ENCODE assay signal across 10 cellular contexts in the genomic region with DNA sequence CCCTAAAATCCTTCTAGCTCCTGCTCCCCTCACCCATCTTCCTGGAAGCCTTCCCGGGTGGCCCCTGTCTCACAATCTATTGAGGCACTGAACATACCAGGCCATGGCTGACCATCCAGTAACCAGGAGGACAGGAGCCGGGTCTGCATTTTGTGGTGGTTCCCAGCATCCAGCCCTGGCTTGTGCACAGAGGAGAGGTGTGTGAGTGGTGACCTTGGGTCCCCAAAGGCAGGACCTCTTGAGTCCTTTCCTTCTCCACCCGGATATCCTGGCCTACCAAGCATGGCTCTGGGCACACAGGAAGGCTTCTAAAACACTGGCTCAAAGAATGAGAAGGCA. TPM values are rescaled to one million over a fixed set of nuclear protein-coding genes. Genes with fewer than 3 reads are reported as not detected.
DNase-seq lines count a peak whose midpoint lies in the region; ATAC-seq, FAIRE-seq and TF ChIP-seq lines count a peak whose summit lies in the region.
"Had no signal": no experiment of that assay in that cellular context is flagged by ENCODE, and none has a peak within 500 bp of the region (broad histone marks: within the 10 kb centered on the region; RNA-seq: fewer than 3 reads in every experiment).

No MANE protein-coding gene starts in this region.

- TF ChIP-seq CTCF in liver (IDR thresholded peaks at IDR 0.05; ENCODE audit: low read depth, low read length, missing input control) (no peak), HepG2 (CRISPR knock-in tag; IDR thresholded peaks at IDR 0.05) (no peak), astrocyte (IDR thresholded peaks at IDR 0.05; ENCODE audit: insufficient read depth, low read depth, low read length) (no peak), endodermal cell (conservative IDR thresholded peaks at IDR 0.05) (no peak)

- H3K27me3 ChIP-seq in liver (ENCODE audit: control insufficient read depth in 4 of 4, insufficient read depth in 4 of 4, low read length in 3 of 4) (no peaks in the 10 kb centered on the region), HepG2 (ENCODE audit: control insufficient read depth in 1 of 2, insufficient read depth in 2 of 2, low read length in 2 of 2) (no peaks in the 10 kb centered on the region), astrocyte (ENCODE audit: insufficient read depth, low read length) (no peaks in the 10 kb centered on the region), endodermal cell (ENCODE audit: control insufficient read depth, insufficient read depth, low read length, poor library complexity, severe bottlenecking) (no peaks in the 10 kb centered on the region)

- H3K27me3 Mint-ChIP-seq in astrocyte (ENCODE audit: low read depth, unreplicated experiment), result no peaks in the 10 kb centered on the region
- H3K27me3 Mint-ChIP-seq in naive B cell, result no peaks in the 10 kb centered on the region
- no peaks in the 10 kb centered on the region for H3K27me3 Mint-ChIP-seq in endodermal cell (ENCODE audit: insufficient read depth)

- intact Hi-C loops in HepG2 (cut with micrococcal nuclease; ENCODE audit: unreplicated experiment), result no loop called here

- H3K9ac ChIP-seq in liver (ENCODE audit: low read depth in 1 of 2, low read length in 2 of 2) (no peak overlapping the region), HepG2 (ENCODE audit: insufficient read depth, low read depth, low read length) (no peak overlapping the region), astrocyte (ENCODE audit: low read length) (peak overlapping the region; percentile 76), endodermal cell (ENCODE audit: extremely low read depth, low read length, poor library complexity, severe bottlenecking) (no peak overlapping the region)

- H3K9me3 Mint-ChIP-seq in astrocyte (ENCODE audit: unreplicated experiment) (no peaks in the 10 kb centered on the region), naive B cell (no peaks in the 10 kb centered on the region), endodermal cell (no peaks in the 10 kb centered on the region)

- H3K27ac Mint-ChIP-seq in astrocyte (ENCODE audit: unreplicated experiment), result peak overlapping the region; percentile 26
- peak overlapping the region; percentile 94 to 100 (median 100) for H3K27ac Mint-ChIP-seq in naive B cell
- H3K27ac Mint-ChIP-seq in endodermal cell, result no peak overlapping the region

- in situ Hi-C loops in HepG2 (cut with HindIII; ENCODE audit: extremely low pct_ligation_motif_present, low pct_unique_long_range_greater_than_20kb), result loop anchor here (10.0 kb wide), 1 partner anchor 245 kb away; a partner anchor contains a TSS

- no peak for TF ChIP-seq RAD21 in liver (IDR thresholded peaks at IDR 0.05)
- TF ChIP-seq RAD21 in HepG2 (CRISPR knock-in tag; IDR thresholded peaks at IDR 0.05), result no peak

- TF ChIP-seq EP300 in HepG2 (IDR thresholded peaks at IDR 0.05; ENCODE audit: low read depth in 2 of 2, low read length in 2 of 2) (no peak), HepG2 (CRISPR knock-in tag; IDR thresholded peaks at IDR 0.05; ENCODE audit: borderline replicate concordance) (no peak)

- H3K36me3 Mint-ChIP-seq in astrocyte (ENCODE audit: low read depth, unreplicated experiment), result peaks cover 3% of the 10 kb centered on the region
- peaks cover 0 to 11% of the 10 kb centered on the region in 2 donors for H3K36me3 Mint-ChIP-seq in naive B cell
- H3K36me3 Mint-ChIP-seq in endodermal cell (ENCODE audit: low read depth), result peaks cover 7% of the 10 kb centered on the region

- CTCF ChIA-PET in HepG2 (lab: Yijun Ruan, JAX; ENCODE audit: low intra/inter-chr PET ratio, low total read pairs), result no interaction called here

- FAIRE-seq in HepG2 (lab: Jason Lieb, UNC) (no peak), astrocyte (lab: Jason Lieb, UNC) (no peak)

- H3K27ac ChIP-seq in liver (ENCODE audit: low read depth in 1 of 2, low read length in 2 of 2), result peak overlapping the region; percentile 48 to 49
- H3K27ac ChIP-seq in HepG2 (ENCODE audit: extremely low read length, insufficient read depth, low read length), result no peak overlapping the region
- H3K27ac ChIP-seq in astrocyte (ENCODE audit: low read depth, low read length), result peak overlapping the region; percentile 85
- no peak overlapping the region for H3K27ac ChIP-seq in endodermal cell (ENCODE audit: low read depth, low read length)

- no peaks in the 10 kb centered on the region for H3K36me3 ChIP-seq in liver (ENCODE audit: control insufficient read depth in 4 of 4, insufficient read depth in 3 of 4, low read depth in 1 of 4, low read length in 3 of 4)
- H3K36me3 ChIP-seq in HepG2 (replicated peaks in 1 of 2; ENCODE audit: control insufficient read depth in 1 of 2, insufficient read depth in 2 of 2, low read length in 2 of 2), result peaks cover 8 to 28% of the 10 kb centered on the region in 2 experiments; a peak in 4 of 5 replicates
- no peaks in the 10 kb centered on the region for H3K36me3 ChIP-seq in astrocyte (ENCODE audit: insufficient read depth, low read length)
- H3K36me3 ChIP-seq in endodermal cell (ENCODE audit: control insufficient read depth, insufficient read depth, low read length), result peaks cover 15% of the 10 kb centered on the region

- no peaks in the 10 kb centered on the region for H3K9me3 ChIP-seq in liver (ENCODE audit: control insufficient read depth in 4 of 4, low read length in 3 of 4)
- H3K9me3 ChIP-seq in HepG2 (ENCODE audit: low read length), result no peaks in the 10 kb centered on the region
- H3K9me3 ChIP-seq in astrocyte (ENCODE audit: insufficient read depth, low read depth, low read length), result no peaks in the 10 kb centered on the region
- H3K9me3 ChIP-seq in endodermal cell (ENCODE audit: control insufficient read depth, low read length), result no peaks in the 10 kb centered on the region

- POLR2A ChIA-PET in HepG2 (lab: Yijun Ruan, JAX), result interaction anchor here (1.7 kb wide), 1 partner anchor 10 kb away, joined by 3 read pairs; no protein-coding TSS in a partner anchor

- H3K4me2 ChIP-seq in HepG2 (ENCODE audit: low read depth, low read length), result no peak overlapping the region
- peak overlapping the region; percentile 71 for H3K4me2 ChIP-seq in astrocyte (ENCODE audit: low read length)

- peaks cover 39% of the 10 kb centered on the region for H3K4me1 Mint-ChIP-seq in astrocyte (ENCODE audit: low read depth, unreplicated experiment)
- peaks cover 72 to 94% (median 91%) of the 10 kb centered on the region in 3 donors for H3K4me1 Mint-ChIP-seq in naive B cell
- H3K4me1 Mint-ChIP-seq in endodermal cell, result peaks cover 14% of the 10 kb centered on the region

- no TSS peak for BruUV-seq in HepG2 (replicated peaks; lab: Mats Ljungman, UMichigan)

- DNase-seq in HepG2 (ENCODE audit: low spot score) (no peak), astrocyte (ENCODE audit: low read depth) (no peak), naive B cell (no peak), NCI-H2196 (lab: John Stamatoyannopoulos, UW; ENCODE audit: unreplicated experiment) (no peak), DMS153 (lab: John Stamatoyannopoulos, UW) (no peak), SK-N-DZ (ENCODE audit: low spot score) (no peak), endodermal cell (no peak)
- DNase-seq: NCI-H69 had no signal

- 42% methylated on average over 3 of the region's 3 CpGs for WGBS in liver
- WGBS in HepG2 (ENCODE audit: low lambda C conversion rate), result 78% methylated on average over 3 of the region's 3 CpGs
- WGBS in endodermal cell (ENCODE audit: insufficient coverage in 1 of 2, insufficient read length in 1 of 2), 2 experiments, result 85 to 95% methylated on average over 3 of the region's 3 CpGs

- ATAC-seq in HepG2 (no peak), naive B cell (ENCODE audit: low read depth in 2 of 2) (no peak)

- TF ChIP-seq POLR2A in HepG2 (IDR thresholded peaks at IDR 0.05; ENCODE audit: insufficient read depth in 1 of 2, low read depth in 2 of 2, low read length in 2 of 2), result no peak

- H3K4me3 ChIP-seq in liver (ENCODE audit: low read depth in 1 of 3, low read length in 3 of 3), result no peak overlapping the region
- no peak overlapping the region for H3K4me3 ChIP-seq in HepG2 (replicated peaks in 1 of 3; ENCODE audit: insufficient read depth in 1 of 3, low read depth in 2 of 3, low read length in 3 of 3)
- no peak overlapping the region for H3K4me3 ChIP-seq in astrocyte (ENCODE audit: insufficient read depth, low read depth, low read length)
- H3K4me3 ChIP-seq in endodermal cell (ENCODE audit: low read length), result no peak overlapping the region

- H3K79me2 ChIP-seq in HepG2 (ENCODE audit: insufficient read depth, low read length), result peaks cover 45% of the 10 kb centered on the region
- H3K79me2 ChIP-seq in astrocyte (ENCODE audit: insufficient read depth, low read length), result peaks cover 94% of the 10 kb centered on the region

- H3K4me3 Mint-ChIP-seq in astrocyte (ENCODE audit: unreplicated experiment) (no peak overlapping the region), naive B cell (peak overlapping the region; percentile 88 to 99 (median 96)), endodermal cell (no peak overlapping the region)

- H2AFZ ChIP-seq in HepG2 (ENCODE audit: low read length) (no peak overlapping the region), astrocyte (ENCODE audit: low read depth, low read length) (no peak overlapping the region)

- H3K4me1 ChIP-seq in liver (ENCODE audit: control insufficient read depth in 4 of 4, insufficient read depth in 4 of 4, low read length in 3 of 4) (peaks cover 13 to 78% (median 47%) of the 10 kb centered on the region in 4 donors), HepG2 (ENCODE audit: insufficient read depth, low read length) (peaks cover 31% of the 10 kb centered on the region), astrocyte (ENCODE audit: insufficient read depth, low read length) (peaks cover 69% of the 10 kb centered on the region), endodermal cell (ENCODE audit: control insufficient read depth, insufficient read depth, low read length) (no peaks in the 10 kb centered on the region)

- H4K20me1 ChIP-seq in HepG2 (ENCODE audit: insufficient read depth, low read length), result peaks cover 27% of the 10 kb centered on the region; the same call in 1 of the 2 replicates
- peaks cover 94% of the 10 kb centered on the region for H4K20me1 ChIP-seq in astrocyte (ENCODE audit: insufficient read depth, low read length)

RNA-seq across cellular contexts. Expression of a gene that starts 7.8 kb away (rescaled TPM):
- 10 to 100 TPM; 19.0 to 41.7 TPM for total RNA-seq in liver
- 10 to 100 TPM in 1 of 2 donors, 1 to 10 TPM in 1; 6.9 to 29.3 TPM for polyA plus RNA-seq in liver
- total RNA-seq in HepG2 (2016; rRNA removed; fragmentation: Illumina TruSeq; extraction: Trizol), result 20.6 and 21.3 TPM in 2 replicates
- 8.5 and 9.2 TPM in 2 replicates for total RNA-seq in HepG2 (2016; cell fraction: cytosol; rRNA removed; fragmentation: Illumina TruSeq; extraction: Trizol; ENCODE audit: low read depth)
- total RNA-seq in HepG2 (2016; cell fraction: insoluble cytoplasmic fraction; rRNA removed; fragmentation: Illumina TruSeq; extraction: Trizol), result 17.5 and 21.5 TPM in 2 replicates
- total RNA-seq in HepG2 (2016; cell fraction: membrane; rRNA removed; fragmentation: Illumina TruSeq; extraction: Trizol), result 24.6 and 31.5 TPM in 2 replicates
- 22.6 and 23.4 TPM in 2 replicates for total RNA-seq in HepG2 (2016; cell fraction: nucleus; rRNA removed; fragmentation: Illumina TruSeq; extraction: Trizol)
- polyA plus RNA-seq in HepG2 (2011; rRNA removed), result 12.5 and 18.8 TPM in 2 replicates
- polyA plus RNA-seq in HepG2 (2011; cell fraction: cytosol; rRNA removed), result 13.9 and 14.0 TPM in 2 replicates
- 67.4 and 72.0 TPM in 2 replicates for polyA plus RNA-seq in HepG2 (2011; cell fraction: nucleus; rRNA removed)
- 26.5 and 39.5 TPM in 2 replicates for polyA plus RNA-seq in HepG2 (2012)
- polyA plus RNA-seq in HepG2 (2016; cell fraction: cytosol; fragmentation: Illumina TruSeq; extraction: Trizol; ENCODE audit: low read depth), result 10.3 and 12.4 TPM in 2 replicates
- 42.9 and 49.6 TPM in 2 replicates for polyA plus RNA-seq in HepG2 (2016; cell fraction: insoluble cytoplasmic fraction; fragmentation: Illumina TruSeq; extraction: Trizol; ENCODE audit: low read depth)
- 24.4 and 34.3 TPM in 2 replicates for polyA plus RNA-seq in HepG2 (2016; cell fraction: membrane; fragmentation: Illumina TruSeq; extraction: Trizol; ENCODE audit: low read depth)
- 80.5 and 84.1 TPM in 2 replicates for polyA plus RNA-seq in HepG2 (2016; cell fraction: nucleus; fragmentation: Illumina TruSeq; extraction: Trizol; ENCODE audit: insufficient read depth, low read depth)
- 34.0 and 51.8 TPM in 2 replicates for polyA minus RNA-seq in HepG2 (2011; rRNA and poly(A)+ RNA removed; ENCODE audit: low replicate concordance)
- polyA minus RNA-seq in HepG2 (2011; cell fraction: cytosol; rRNA and poly(A)+ RNA removed), result 19.3 and 20.3 TPM in 2 replicates
- polyA minus RNA-seq in HepG2 (2011; cell fraction: nucleus; rRNA and poly(A)+ RNA removed), result 23.4 and 28.1 TPM in 2 replicates
- total RNA-seq in astrocyte, result 45.4 and 49.8 TPM in 2 replicates
- 100 to 1,000 TPM; 176 to 273 (median 216) TPM for polyA plus RNA-seq in naive B cell (ENCODE audit: low read depth in 6 of 6)
- polyA plus RNA-seq in SK-N-DZ (2014; cell fraction: cytosol; rRNA removed), result 47.3 and 50.9 TPM in 2 replicates
- polyA plus RNA-seq in SK-N-DZ (2014; cell fraction: nucleus; rRNA removed), result 87.5 and 113 TPM in 2 replicates
- 10 to 100 TPM; 64.3 to 68.5 TPM for total RNA-seq in endodermal cell
- 47.2 TPM for polyA plus RNA-seq in endodermal cell (2013, experiment 1 of 2)
- 45.1 TPM for polyA plus RNA-seq in endodermal cell (2013, experiment 2 of 2)

RNA-seq across cellular contexts. Expression of a gene that starts 22.9 kb away (rescaled TPM):
- total RNA-seq in liver, result under 1 TPM in 1 of 2 donors, not detected in 1; 0.08 TPM
- polyA plus RNA-seq in liver, result not detected
- total RNA-seq in HepG2 (2016; rRNA removed; fragmentation: Illumina TruSeq; extraction: Trizol), result not detected in 2 replicates
- not detected in 2 replicates for total RNA-seq in HepG2 (2016; cell fraction: cytosol; rRNA removed; fragmentation: Illumina TruSeq; extraction: Trizol; ENCODE audit: low read depth)
- total RNA-seq in HepG2 (2016; cell fraction: insoluble cytoplasmic fraction; rRNA removed; fragmentation: Illumina TruSeq; extraction: Trizol), result not detected in 2 replicates
- total RNA-seq in HepG2 (2016; cell fraction: membrane; rRNA removed; fragmentation: Illumina TruSeq; extraction: Trizol), result not detected in 2 replicates
- not detected in 2 replicates for total RNA-seq in HepG2 (2016; cell fraction: nucleus; rRNA removed; fragmentation: Illumina TruSeq; extraction: Trizol)
- not detected in 2 replicates for polyA plus RNA-seq in HepG2 (2011; rRNA removed)
- not detected in 2 replicates for polyA plus RNA-seq in HepG2 (2011; cell fraction: cytosol; rRNA removed)
- 0.17 and 0.26 TPM in 2 replicates for polyA plus RNA-seq in HepG2 (2011; cell fraction: nucleus; rRNA removed)
- polyA plus RNA-seq in HepG2 (2012), result not detected in 2 replicates
- not detected in 2 replicates for polyA plus RNA-seq in HepG2 (2016; cell fraction: cytosol; fragmentation: Illumina TruSeq; extraction: Trizol; ENCODE audit: low read depth)
- polyA plus RNA-seq in HepG2 (2016; cell fraction: insoluble cytoplasmic fraction; fragmentation: Illumina TruSeq; extraction: Trizol; ENCODE audit: low read depth), result not detected in 2 replicates
- not detected in 2 replicates for polyA plus RNA-seq in HepG2 (2016; cell fraction: membrane; fragmentation: Illumina TruSeq; extraction: Trizol; ENCODE audit: low read depth)
- polyA plus RNA-seq in HepG2 (2016; cell fraction: nucleus; fragmentation: Illumina TruSeq; extraction: Trizol; ENCODE audit: insufficient read depth, low read depth), result not detected in 2 replicates
- 0.07 TPM in 1 of 2 replicates, not detected in the other for polyA minus RNA-seq in HepG2 (2011; rRNA and poly(A)+ RNA removed; ENCODE audit: low replicate concordance)
- polyA minus RNA-seq in HepG2 (2011; cell fraction: cytosol; rRNA and poly(A)+ RNA removed), result not detected in 2 replicates
- not detected in 2 replicates for polyA minus RNA-seq in HepG2 (2011; cell fraction: nucleus; rRNA and poly(A)+ RNA removed)
- total RNA-seq in astrocyte, result 0.32 TPM in 1 of 2 replicates, not detected in the other
- polyA plus RNA-seq in naive B cell (ENCODE audit: low read depth in 6 of 6), result not detected
- polyA plus RNA-seq in SK-N-DZ (2014; cell fraction: cytosol; rRNA removed), result not detected in 2 replicates
- 1.2 TPM in 1 of 2 replicates, not detected in the other for polyA plus RNA-seq in SK-N-DZ (2014; cell fraction: nucleus; rRNA removed)
- not detected for total RNA-seq in endodermal cell
- not detected for polyA plus RNA-seq in endodermal cell (2013, experiment 1 of 2)
- not detected for polyA plus RNA-seq in endodermal cell (2013, experiment 2 of 2)

RNA-seq across cellular contexts. Expression of a gene that starts 36.7 kb away (rescaled TPM):
- total RNA-seq in liver, result not detected
- polyA plus RNA-seq in liver, result not detected
- not detected in 2 replicates for total RNA-seq in HepG2 (2016; rRNA removed; fragmentation: Illumina TruSeq; extraction: Trizol)
- total RNA-seq in HepG2 (2016; cell fraction: cytosol; rRNA removed; fragmentation: Illumina TruSeq; extraction: Trizol; ENCODE audit: low read depth), result not detected in 2 replicates
- total RNA-seq in HepG2 (2016; cell fraction: insoluble cytoplasmic fraction; rRNA removed; fragmentation: Illumina TruSeq; extraction: Trizol), result not detected in 2 replicates
- not detected in 2 replicates for total RNA-seq in HepG2 (2016; cell fraction: membrane; rRNA removed; fragmentation: Illumina TruSeq; extraction: Trizol)
- not detected in 2 replicates for total RNA-seq in HepG2 (2016; cell fraction: nucleus; rRNA removed; fragmentation: Illumina TruSeq; extraction: Trizol)
- not detected in 2 replicates for polyA plus RNA-seq in HepG2 (2011; rRNA removed)
- not detected in 2 replicates for polyA plus RNA-seq in HepG2 (2011; cell fraction: cytosol; rRNA removed)
- 0.05 TPM in 1 of 2 replicates, not detected in the other for polyA plus RNA-seq in HepG2 (2011; cell fraction: nucleus; rRNA removed)
- not detected in 2 replicates for polyA plus RNA-seq in HepG2 (2012)
- not detected in 2 replicates for polyA plus RNA-seq in HepG2 (2016; cell fraction: cytosol; fragmentation: Illumina TruSeq; extraction: Trizol; ENCODE audit: low read depth)
- polyA plus RNA-seq in HepG2 (2016; cell fraction: insoluble cytoplasmic fraction; fragmentation: Illumina TruSeq; extraction: Trizol; ENCODE audit: low read depth), result not detected in 2 replicates
- polyA plus RNA-seq in HepG2 (2016; cell fraction: membrane; fragmentation: Illumina TruSeq; extraction: Trizol; ENCODE audit: low read depth), result not detected in 2 replicates
- polyA plus RNA-seq in HepG2 (2016; cell fraction: nucleus; fragmentation: Illumina TruSeq; extraction: Trizol; ENCODE audit: insufficient read depth, low read depth), result not detected in 2 replicates
- not detected in 2 replicates for polyA minus RNA-seq in HepG2 (2011; rRNA and poly(A)+ RNA removed; ENCODE audit: low replicate concordance)
- not detected in 2 replicates for polyA minus RNA-seq in HepG2 (2011; cell fraction: cytosol; rRNA and poly(A)+ RNA removed)
- not detected in 2 replicates for polyA minus RNA-seq in HepG2 (2011; cell fraction: nucleus; rRNA and poly(A)+ RNA removed)
- not detected in 2 replicates for total RNA-seq in astrocyte
- not detected for polyA plus RNA-seq in naive B cell (ENCODE audit: low read depth in 6 of 6)
- 6.2 and 8.3 TPM in 2 replicates for polyA plus RNA-seq in SK-N-DZ (2014; cell fraction: cytosol; rRNA removed)
- 2.9 and 6.4 TPM in 2 replicates for polyA plus RNA-seq in SK-N-DZ (2014; cell fraction: nucleus; rRNA removed)
- total RNA-seq in endodermal cell, result not detected
- polyA plus RNA-seq in endodermal cell (2013, experiment 1 of 2), result 0.25 TPM
- polyA plus RNA-seq in endodermal cell (2013, experiment 2 of 2), result 0.17 TPM
- total RNA-seq: activated CD8-positive, alpha-beta memory T cell treated with anti-CD3 and anti-CD28 coated beads for 36 hours had no signal

RNA-seq across cellular contexts. Expression of a gene that starts 41.1 kb away (rescaled TPM):
- total RNA-seq in liver (10 to 100 TPM in 1 of 2 donors, not detected in 1; 32.5 TPM), HepG2 (2016; rRNA removed; fragmentation: Illumina TruSeq; extraction: Trizol) (not detected in 2 replicates), astrocyte (not detected in 2 replicates), endodermal cell (not detected)
- polyA plus RNA-seq in liver (10 to 100 TPM; 21.8 to 31.7 TPM), HepG2 (2011; rRNA removed) (0.07 and 0.09 TPM in 2 replicates), naive B cell (ENCODE audit: low read depth in 6 of 6) (not detected)
- not detected in 2 replicates for total RNA-seq in HepG2 (2016; cell fraction: cytosol; rRNA removed; fragmentation: Illumina TruSeq; extraction: Trizol; ENCODE audit: low read depth)
- not detected in 2 replicates for total RNA-seq in HepG2 (2016; cell fraction: insoluble cytoplasmic fraction; rRNA removed; fragmentation: Illumina TruSeq; extraction: Trizol)
- total RNA-seq in HepG2 (2016; cell fraction: membrane; rRNA removed; fragmentation: Illumina TruSeq; extraction: Trizol), result not detected in 2 replicates
- not detected in 2 replicates for total RNA-seq in HepG2 (2016; cell fraction: nucleus; rRNA removed; fragmentation: Illumina TruSeq; extraction: Trizol)
- 0.03 and 0.13 TPM in 2 replicates for polyA plus RNA-seq in HepG2 (2011; cell fraction: cytosol; rRNA removed)
- 0.03 TPM in 1 of 2 replicates, not detected in the other for polyA plus RNA-seq in HepG2 (2011; cell fraction: nucleus; rRNA removed)
- 0.12 and 0.23 TPM in 2 replicates for polyA plus RNA-seq in HepG2 (2012)
- not detected in 2 replicates for polyA plus RNA-seq in HepG2 (2016; cell fraction: cytosol; fragmentation: Illumina TruSeq; extraction: Trizol; ENCODE audit: low read depth)
- not detected in 2 replicates for polyA plus RNA-seq in HepG2 (2016; cell fraction: insoluble cytoplasmic fraction; fragmentation: Illumina TruSeq; extraction: Trizol; ENCODE audit: low read depth)
- polyA plus RNA-seq in HepG2 (2016; cell fraction: membrane; fragmentation: Illumina TruSeq; extraction: Trizol; ENCODE audit: low read depth), result not detected in 2 replicates
- not detected in 2 replicates for polyA plus RNA-seq in HepG2 (2016; cell fraction: nucleus; fragmentation: Illumina TruSeq; extraction: Trizol; ENCODE audit: insufficient read depth, low read depth)
- polyA minus RNA-seq in HepG2 (2011; rRNA and poly(A)+ RNA removed; ENCODE audit: low replicate concordance), result 0.05 TPM in 1 of 2 replicates, not detected in the other
- polyA minus RNA-seq in HepG2 (2011; cell fraction: cytosol; rRNA and poly(A)+ RNA removed), result not detected in 2 replicates
- polyA minus RNA-seq in HepG2 (2011; cell fraction: nucleus; rRNA and poly(A)+ RNA removed), result not detected in 2 replicates
- polyA plus RNA-seq in SK-N-DZ (2014; cell fraction: cytosol; rRNA removed), result not detected in 2 replicates
- polyA plus RNA-seq in SK-N-DZ (2014; cell fraction: nucleus; rRNA removed), result not detected in 2 replicates
- polyA plus RNA-seq in endodermal cell (2013, experiment 1 of 2), result not detected
- not detected for polyA plus RNA-seq in endodermal cell (2013, experiment 2 of 2)
- total RNA-seq: activated CD8-positive, alpha-beta memory T cell treated with anti-CD3 and anti-CD28 coated beads for 36 hours had no signal

RNA-seq across cellular contexts. Expression of a gene that starts 53.2 kb away (rescaled TPM):
- 10 to 100 TPM; 15.4 to 35.5 TPM for total RNA-seq in liver
- polyA plus RNA-seq in liver, result 10 to 100 TPM; 13.1 to 27.5 TPM
- total RNA-seq in HepG2 (2016; rRNA removed; fragmentation: Illumina TruSeq; extraction: Trizol), result 8.2 and 15.2 TPM in 2 replicates
- total RNA-seq in HepG2 (2016; cell fraction: cytosol; rRNA removed; fragmentation: Illumina TruSeq; extraction: Trizol; ENCODE audit: low read depth), result 7.6 and 8.1 TPM in 2 replicates
- total RNA-seq in HepG2 (2016; cell fraction: insoluble cytoplasmic fraction; rRNA removed; fragmentation: Illumina TruSeq; extraction: Trizol), result 8.9 and 14.6 TPM in 2 replicates
- 17.8 and 17.9 TPM in 2 replicates for total RNA-seq in HepG2 (2016; cell fraction: membrane; rRNA removed; fragmentation: Illumina TruSeq; extraction: Trizol)
- total RNA-seq in HepG2 (2016; cell fraction: nucleus; rRNA removed; fragmentation: Illumina TruSeq; extraction: Trizol), result 13.8 and 17.0 TPM in 2 replicates
- polyA plus RNA-seq in HepG2 (2011; rRNA removed), result 23.7 and 25.1 TPM in 2 replicates
- polyA plus RNA-seq in HepG2 (2011; cell fraction: cytosol; rRNA removed), result 10.1 and 12.4 TPM in 2 replicates
- polyA plus RNA-seq in HepG2 (2011; cell fraction: nucleus; rRNA removed), result 149 and 163 TPM in 2 replicates
- 11.8 and 16.1 TPM in 2 replicates for polyA plus RNA-seq in HepG2 (2012)
- 9.7 and 10.4 TPM in 2 replicates for polyA plus RNA-seq in HepG2 (2016; cell fraction: cytosol; fragmentation: Illumina TruSeq; extraction: Trizol; ENCODE audit: low read depth)
- 7.6 and 10.2 TPM in 2 replicates for polyA plus RNA-seq in HepG2 (2016; cell fraction: insoluble cytoplasmic fraction; fragmentation: Illumina TruSeq; extraction: Trizol; ENCODE audit: low read depth)
- polyA plus RNA-seq in HepG2 (2016; cell fraction: membrane; fragmentation: Illumina TruSeq; extraction: Trizol; ENCODE audit: low read depth), result 15.2 and 26.1 TPM in 2 replicates
- polyA plus RNA-seq in HepG2 (2016; cell fraction: nucleus; fragmentation: Illumina TruSeq; extraction: Trizol; ENCODE audit: insufficient read depth, low read depth), result 43.8 and 44.9 TPM in 2 replicates
- polyA minus RNA-seq in HepG2 (2011; rRNA and poly(A)+ RNA removed; ENCODE audit: low replicate concordance), result 13.8 and 70.3 TPM in 2 replicates
- polyA minus RNA-seq in HepG2 (2011; cell fraction: cytosol; rRNA and poly(A)+ RNA removed), result 4.8 and 5.1 TPM in 2 replicates
- 11.6 and 13.2 TPM in 2 replicates for polyA minus RNA-seq in HepG2 (2011; cell fraction: nucleus; rRNA and poly(A)+ RNA removed)
- total RNA-seq in astrocyte, result 14.2 and 15.6 TPM in 2 replicates
- 10 to 100 TPM in 5 of 6 donors, 1 to 10 TPM in 1; 9.3 to 21.5 (median 13.1) TPM for polyA plus RNA-seq in naive B cell (ENCODE audit: low read depth in 6 of 6)
- polyA plus RNA-seq in SK-N-DZ (2014; cell fraction: cytosol; rRNA removed), result 44.6 and 52.1 TPM in 2 replicates
- polyA plus RNA-seq in SK-N-DZ (2014; cell fraction: nucleus; rRNA removed), result 413 and 419 TPM in 2 replicates
- total RNA-seq in endodermal cell, result 10 to 100 TPM; 33.9 to 36.2 TPM
- polyA plus RNA-seq in endodermal cell (2013, experiment 1 of 2), result 49.9 TPM
- polyA plus RNA-seq in endodermal cell (2013, experiment 2 of 2), result 32.5 TPM

Comparison
In these comparisons a context has a peak if more than half of its experiments do, and no peak if none do; other contexts are left out.
1. H3K27ac ChIP-seq: peak in liver (2 of 2) and astrocyte (single experiment); none in HepG2 (single experiment) and endodermal cell (single experiment).
2. H3K4me3 Mint-ChIP-seq: peak in naive B cell (8 of 8); none in astrocyte (single experiment) and endodermal cell (single experiment).